ENCODE assay signal across 9 cellular contexts in the genomic region with DNA sequence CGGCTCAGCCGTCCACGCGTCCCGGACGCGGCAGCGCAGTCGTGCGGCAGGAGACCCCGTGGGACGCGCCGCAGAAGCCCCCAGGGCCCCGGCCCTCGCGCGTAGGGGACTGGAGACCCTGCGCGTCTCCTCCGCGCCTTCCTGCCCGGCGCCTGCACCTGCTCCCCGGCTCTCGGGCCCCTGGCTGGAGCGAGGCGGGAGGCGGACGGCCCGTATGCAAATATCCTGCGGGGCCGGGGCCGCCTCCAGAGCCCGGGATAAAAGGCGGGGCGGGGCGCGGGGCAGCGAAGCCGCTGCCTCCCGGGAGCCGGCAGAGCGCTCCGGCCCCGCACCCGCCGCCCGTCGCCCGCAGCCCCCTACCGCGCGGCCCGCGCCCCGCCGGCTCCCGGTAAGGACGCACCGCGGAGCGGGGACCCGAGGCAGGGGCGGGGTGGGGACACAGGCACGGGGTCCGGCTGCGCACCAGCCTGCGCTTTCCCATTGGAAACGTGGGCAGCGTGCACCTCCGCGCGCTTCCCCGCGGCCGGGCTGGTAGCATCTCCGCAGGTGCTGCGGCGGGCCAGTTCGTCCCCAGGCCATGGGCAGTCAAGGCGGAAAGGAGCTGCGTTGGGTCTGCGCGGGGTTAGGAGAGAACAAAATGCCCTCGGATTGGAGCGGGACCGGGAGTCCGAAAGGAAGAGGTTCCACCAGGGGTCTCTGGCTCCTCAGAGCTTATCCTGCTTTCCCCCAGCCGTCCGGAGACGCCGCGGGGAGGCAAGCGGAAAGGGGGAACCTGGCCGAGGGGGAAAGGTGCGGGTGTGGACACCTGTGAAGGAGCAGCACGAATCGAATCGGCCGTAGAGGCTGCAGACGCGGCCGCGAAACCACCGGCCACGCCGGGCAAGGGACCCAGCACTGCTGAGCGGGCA. TPM values are rescaled to one million over a fixed set of nuclear protein-coding genes. Genes with fewer than 3 reads are reported as not detected.
A peak's percentile ranks its signal among the peaks of the same experiment; 100 is the strongest.
DNase-seq lines count a peak whose midpoint lies in the region; ATAC-seq and TF ChIP-seq lines count a peak whose summit lies in the region.
"Had no signal": no experiment of that assay in that cellular context is flagged by ENCODE, and none has a peak within 500 bp of the region (broad histone marks: within the 10 kb centered on the region; RNA-seq: fewer than 3 reads in every experiment).

A gene with protein sequence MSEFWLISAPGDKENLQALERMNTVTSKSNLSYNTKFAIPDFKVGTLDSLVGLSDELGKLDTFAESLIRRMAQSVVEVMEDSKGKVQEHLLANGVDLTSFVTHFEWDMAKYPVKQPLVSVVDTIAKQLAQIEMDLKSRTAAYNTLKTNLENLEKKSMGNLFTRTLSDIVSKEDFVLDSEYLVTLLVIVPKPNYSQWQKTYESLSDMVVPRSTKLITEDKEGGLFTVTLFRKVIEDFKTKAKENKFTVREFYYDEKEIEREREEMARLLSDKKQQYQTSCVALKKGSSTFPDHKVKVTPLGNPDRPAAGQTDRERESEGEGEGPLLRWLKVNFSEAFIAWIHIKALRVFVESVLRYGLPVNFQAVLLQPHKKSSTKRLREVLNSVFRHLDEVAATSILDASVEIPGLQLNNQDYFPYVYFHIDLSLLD (plus strand): TSS at position 287 of the 908 bp plus-strand sequence. CDS start 1,220 bp downstream, outside the sequence.

- no peak within 1 kb of the TSS for H2AFZ ChIP-seq in ACC112 (ENCODE audit: low read length, unreplicated experiment)

- H3K79me2 ChIP-seq in ACC112 (ENCODE audit: control insufficient read depth, insufficient read depth, low read length, unreplicated experiment), result no peaks in the 10 kb centered on the region

- ATAC-seq in HG02870 (IDR thresholded peaks at IDR 0.05; ENCODE audit: unreplicated experiment), result peak; percentile 65

- POLR2A ChIA-PET in RWPE1 (lab: Yijun Ruan, JAX; ENCODE audit: low non-redundant PET), result no interaction called here

- intact Hi-C loops in posterior cingulate gyrus (cut with DNase I), result no loop called here

- H3K36me3 ChIP-seq in ACC112 (ENCODE audit: insufficient read depth, low read length), result no peaks in the 10 kb centered on the region

- TF ChIP-seq CTCF in RWPE1 (conservative IDR thresholded peaks at IDR 0.05; ENCODE audit: low read depth) (no peak), fibroblast of the aortic adventitia (IDR thresholded peaks at IDR 0.05; ENCODE audit: insufficient read depth, low read length) (no peak)

- peaks cover 20% of the 10 kb centered on the region for H3K4me1 ChIP-seq in ACC112 (ENCODE audit: control insufficient read depth, insufficient read depth, low read length, unreplicated experiment)

- H3K27ac ChIP-seq in ACC112 (ENCODE audit: low read depth, low read length), result no peak within 1 kb of the TSS
- no peak within 1 kb of the TSS for H3K27ac ChIP-seq in RWPE1

- peaks cover 55% of the 10 kb centered on the region for H3K27me3 ChIP-seq in ACC112 (ENCODE audit: insufficient read depth, low read length)

- CTCF ChIA-PET in RWPE1 (lab: Yijun Ruan, JAX), result interaction anchor here (0.7 to 0.8 kb wide), 2 partner anchors 70 to 1842 kb away, joined by 3 to 7 read pairs; no protein-coding TSS in a partner anchor

- H3K4me3 ChIP-seq in ACC112 (ENCODE audit: low read depth, low read length), result peak within 1 kb of the TSS; percentile 68
- peak within 1 kb of the TSS; percentile 54; the same call in 1 of the 2 replicates for H3K4me3 ChIP-seq in GM08714 (ENCODE audit: low read length)
- peak within 1 kb of the TSS; percentile 50 for H3K4me3 ChIP-seq in fibroblast of the aortic adventitia (ENCODE audit: low read depth, low read length)

- DNase-seq in RWPE1 (ENCODE audit: low spot score) (peak; percentile 43), fibroblast of the aortic adventitia (ENCODE audit: low read depth) (no peak), posterior cingulate gyrus (peak in 7 of 10 donors; percentile 10 to 86 (median 18)), COLO829 (ENCODE audit: low spot score) (no peak), activated gamma-delta T cell (lab: John Stamatoyannopoulos, UW) (no peak)

RNA-seq across cellular contexts. Expression of the gene that starts here (rescaled TPM):
- total RNA-seq in fibroblast of the aortic adventitia (ENCODE audit: low replicate concordance), result not detected in 2 replicates
- total RNA-seq: LHCN-M2 had no signal

Comparison
In these comparisons a context has a peak if more than half of its experiments do, and no peak if none do; other contexts are left out.
1. DNase-seq: peak in RWPE1 (single experiment) and posterior cingulate gyrus (7 of 10); none in fibroblast of the aortic adventitia (single experiment), COLO829 (single experiment) and activated gamma-delta T cell (single experiment).
2. Peak in every context shown above with its lines, with median percentiles within 50 percentile points of each other: H3K4me3 ChIP-seq.